ENCODE assay signal across 9 cellular contexts in genomic region chr21:42234464-42235241, GRCh38. TPM values are rescaled to one million over a fixed set of nuclear protein-coding genes. Genes with fewer than 3 reads are reported as not detected.
DNase-seq lines count a peak whose midpoint lies in the region; ATAC-seq, FAIRE-seq and TF ChIP-seq lines count a peak whose summit lies in the region.
"Had no signal": no experiment of that assay in that cellular context is flagged by ENCODE, and none has a peak within 500 bp of the region (broad histone marks: within the 10 kb centered on the region; RNA-seq: fewer than 3 reads in every experiment).

No MANE protein-coding gene starts in this region.

- DNase-seq in NCI-H1694 treated with DMSO at 0.1 percent for 48 hours (lab: John Stamatoyannopoulos, UW), result peak; percentile 52
- DNase-seq in NCI-H1694 (lab: John Stamatoyannopoulos, UW), result no peak
- peak; percentile 84 for DNase-seq in cardiac septum (ENCODE audit: low spot score)
- DNase-seq in pancreas, result peak; percentile 65 to 91 (median 74)
- DNase-seq in type B pancreatic cell (ENCODE audit: extremely low spot score, unreplicated experiment), result peak; percentile 81

- no peaks in the 10 kb centered on the region for H3K27me3 Mint-ChIP-seq in activated naive CD4-positive, alpha-beta T cell treated with anti-CD3 and anti-CD28 coated beads, Interleukin-2, amount 50 U/mL, for 24 hours
- H3K27me3 Mint-ChIP-seq in type B pancreatic cell, result peaks cover 14% of the 10 kb centered on the region

- H3K4me3 ChIP-seq in pancreas, result peak overlapping the region; percentile 23 to 54 (median 38)

- intact Hi-C loops in cardiac septum (cut with DNase I) (no loop called here), pancreas (cut with DNase I) (no loop called here)

- TF ChIP-seq EP300 in Ishikawa (IDR thresholded peaks at IDR 0.05; ENCODE audit: borderline replicate concordance), result no peak

- no peaks in the 10 kb centered on the region for H3K36me3 ChIP-seq in pancreas

- peak overlapping the region; percentile 23 to 84 (median 70) for H3K27ac ChIP-seq in pancreas

- H3K4me1 Mint-ChIP-seq in activated naive CD4-positive, alpha-beta T cell treated with anti-CD3 and anti-CD28 coated beads, Interleukin-2, amount 50 U/mL, for 24 hours, result peaks cover 91% of the 10 kb centered on the region
- H3K4me1 Mint-ChIP-seq in type B pancreatic cell (ENCODE audit: unreplicated experiment), result peaks cover 31% of the 10 kb centered on the region

- H3K27ac Mint-ChIP-seq in activated naive CD4-positive, alpha-beta T cell treated with anti-CD3 and anti-CD28 coated beads, Interleukin-2, amount 50 U/mL, for 24 hours, result peak overlapping the region; percentile 46
- H3K27ac Mint-ChIP-seq in type B pancreatic cell, result peak overlapping the region; percentile 85

- TF ChIP-seq CTCF in pancreas (IDR thresholded peaks at IDR 0.05) (no peak), type B pancreatic cell (conservative IDR thresholded peaks at IDR 0.05) (no peak)

- no peaks in the 10 kb centered on the region for H3K9me3 Mint-ChIP-seq in activated naive CD4-positive, alpha-beta T cell treated with anti-CD3 and anti-CD28 coated beads, Interleukin-2, amount 50 U/mL, for 24 hours
- no peaks in the 10 kb centered on the region for H3K9me3 Mint-ChIP-seq in type B pancreatic cell

- TF ChIP-seq RAD21 in Ishikawa (IDR thresholded peaks at IDR 0.05; ENCODE audit: low read depth), result no peak

- H3K27me3 ChIP-seq in pancreas, result no peaks in the 10 kb centered on the region

- no peaks in the 10 kb centered on the region for H3K36me3 Mint-ChIP-seq in activated naive CD4-positive, alpha-beta T cell treated with anti-CD3 and anti-CD28 coated beads, Interleukin-2, amount 50 U/mL, for 24 hours
- no peaks in the 10 kb centered on the region for H3K36me3 Mint-ChIP-seq in type B pancreatic cell

- peak overlapping the region; percentile 79 for H3K4me3 Mint-ChIP-seq in activated naive CD4-positive, alpha-beta T cell treated with anti-CD3 and anti-CD28 coated beads, Interleukin-2, amount 50 U/mL, for 24 hours
- peak overlapping the region; percentile 83 for H3K4me3 Mint-ChIP-seq in type B pancreatic cell

- ATAC-seq in SK-N-SH treated with all-trans-retinoic acid at 6 μM for 48 hours, result peak; percentile 60
- peak; percentile 78 to 87 (median 81) for ATAC-seq in pancreas

- peaks cover 23 to 39% (median 38%) of the 10 kb centered on the region in 3 donors for H3K4me1 ChIP-seq in pancreas

- no peak for FAIRE-seq in pancreas (lab: Jason Lieb, UNC)
- FAIRE-seq: A204.1 had no signal

- H3K9me3 ChIP-seq in pancreas, result no peaks in the 10 kb centered on the region

- WGBS in pancreas, 2 donors, result 2 to 3% methylated on average over 62 to 73 of the region's 73 CpGs

TF ChIP-seq in Ishikawa, 13 proteins besides CTCF, POLR2A, EP300 and RAD21:
- TF ChIP-seq MAX (IDR thresholded peaks at IDR 0.05) (0 out of 2 replicates have a peak, but pooled peaks have one; percentile 7), EGR1 (IDR thresholded peaks at IDR 0.05) (no peak), NFIC (IDR thresholded peaks at IDR 0.05) (no peak)

TF ChIP-seq in SK-N-SH treated with all-trans-retinoic acid at 6 μM for 48 hours, 23 proteins besides CTCF, POLR2A, EP300 and RAD21:
- TF ChIP-seq CSDC2 (CRISPR knock-in tag; IDR thresholded peaks at IDR 0.05) (no peak), ZNF70 (CRISPR knock-in tag; IDR thresholded peaks at IDR 0.05) (no peak), PPARA (CRISPR knock-in tag; IDR thresholded peaks at IDR 0.05; ENCODE audit: borderline replicate concordance) (no peak)

RNA-seq across cellular contexts. Expression of gene ABCG1, which starts 15.7 kb away (rescaled TPM):
- total RNA-seq in cardiac septum (6.3 TPM), pancreas (10 to 100 TPM in 1 of 6 donors, 1 to 10 TPM in 5; 1.6 to 10.3 (median 4.0) TPM), type B pancreatic cell (ENCODE audit: low replicate concordance) (6.2 and 8.4 TPM in 2 replicates)
- 1 to 10 TPM; 3.4 to 7.8 TPM for polyA plus RNA-seq in pancreas
